In the genomic region with DNA sequence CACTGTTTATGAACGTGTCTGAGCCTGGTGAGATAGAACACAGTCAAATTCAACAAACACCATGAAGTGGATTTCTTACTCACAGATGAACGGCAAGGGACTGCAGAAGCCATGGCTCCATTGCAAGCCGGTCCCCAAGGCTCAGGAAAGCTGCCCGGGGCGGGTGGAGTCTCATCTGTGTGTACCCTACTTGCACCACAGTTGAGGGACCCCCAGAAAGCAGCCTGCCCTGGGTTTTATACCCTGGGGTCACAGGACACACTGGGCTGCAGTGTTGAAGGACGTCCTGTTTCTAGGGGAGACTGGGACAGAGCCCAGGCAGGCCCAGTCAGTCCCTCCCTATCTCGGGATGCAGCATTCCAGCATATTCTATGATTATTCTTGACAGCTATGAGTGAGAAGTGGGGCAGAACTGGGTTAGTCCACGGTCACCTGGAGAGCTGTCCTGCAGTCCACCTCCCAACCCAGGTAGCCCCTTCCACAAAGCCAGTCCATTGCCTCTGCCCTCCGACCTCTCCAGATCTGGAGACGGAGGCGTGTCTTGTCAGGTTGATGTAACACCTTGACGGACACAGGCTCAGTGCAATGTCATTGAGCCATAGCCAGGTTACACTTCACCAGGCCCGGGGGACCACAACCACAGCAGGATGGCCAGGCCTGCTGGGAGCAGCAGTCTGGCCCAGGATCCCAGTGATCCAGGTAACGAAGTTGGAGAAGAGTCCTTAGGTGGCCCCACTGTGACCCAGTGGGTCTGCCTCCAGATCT, we compare ENCODE assay signal across 18 cellular contexts. TPM values are rescaled to one million over a fixed set of nuclear protein-coding genes. Genes with fewer than 3 reads are reported as not detected.
DNase-seq lines count a peak whose midpoint lies in the region; ATAC-seq and TF ChIP-seq lines count a peak whose summit lies in the region.
"Had no signal": no experiment of that assay in that cellular context is flagged by ENCODE, and none has a peak within 500 bp of the region (broad histone marks: within the 10 kb centered on the region; RNA-seq: fewer than 3 reads in every experiment).

No MANE protein-coding gene starts in this region.

- H3K27me3 ChIP-seq in right atrium auricular region = no peaks in the 10 kb centered on the region
- H3K27me3 ChIP-seq in smooth muscle cell (ENCODE audit: low read depth) = no peaks in the 10 kb centered on the region
- H3K27me3 ChIP-seq: MG63 had no signal

- H3K9me3 Mint-ChIP-seq in activated naive CD8-positive, alpha-beta T cell treated with anti-CD3 and anti-CD28 coated beads, Interleukin-2, amount 50 U/mL, for 24 hours = no peaks in the 10 kb centered on the region
- H3K9me3 Mint-ChIP-seq in natural killer cell treated with Interleukin-12 subunit alpha and Interleukin-12 subunit beta and Interleukin-15 and Interleukin-18, amount 100 ng/mL, for 72 hours = no peaks in the 10 kb centered on the region
- H3K9me3 Mint-ChIP-seq: HFFc6 had no signal

- H3K4me1 ChIP-seq in right atrium auricular region (peaks cover 0 to 20% of the 10 kb centered on the region in 2 donors), smooth muscle cell (ENCODE audit: low read depth) (no peaks in the 10 kb centered on the region)
- H3K4me1 ChIP-seq: A549 had no signal

- no peaks in the 10 kb centered on the region for H3F3A ChIP-seq in smooth muscle cell (ENCODE audit: low read depth)

- peak overlapping the region; percentile 43 for H3K27ac Mint-ChIP-seq in activated naive CD8-positive, alpha-beta T cell treated with anti-CD3 and anti-CD28 coated beads, Interleukin-2, amount 50 U/mL, for 24 hours
- peak overlapping the region; percentile 72 to 83 for H3K27ac Mint-ChIP-seq in natural killer cell treated with Interleukin-12 subunit alpha and Interleukin-12 subunit beta and Interleukin-15 and Interleukin-18, amount 100 ng/mL, for 72 hours
- H3K27ac Mint-ChIP-seq: GM23338, HFFc6 had no signal

- no peak overlapping the region for H3K4me3 ChIP-seq in right atrium auricular region
- H3K4me3 ChIP-seq in smooth muscle cell = no peak overlapping the region
- H3K4me3 ChIP-seq: A549, GM23338, MG63 had no signal

- H3K36me3 Mint-ChIP-seq in activated naive CD8-positive, alpha-beta T cell treated with anti-CD3 and anti-CD28 coated beads, Interleukin-2, amount 50 U/mL, for 24 hours (ENCODE audit: low read depth) = no peaks in the 10 kb centered on the region
- no peaks in the 10 kb centered on the region for H3K36me3 Mint-ChIP-seq in natural killer cell treated with Interleukin-12 subunit alpha and Interleukin-12 subunit beta and Interleukin-15 and Interleukin-18, amount 100 ng/mL, for 72 hours

- WGBS in smooth muscle cell (ENCODE audit: low lambda C conversion rate) = 89% methylated on average over 14 of the region's 14 CpGs

- peak; percentile 55 for DNase-seq in right atrium auricular region (ENCODE audit: low spot score)
- no peak for DNase-seq in Right ventricle myocardium superior
- DNase-seq in activated naive CD8-positive, alpha-beta T cell treated with anti-CD3 and anti-CD28 coated beads, Interleukin-2, amount 50 U/mL, for 24 hours = no peak
- DNase-seq in natural killer cell treated with Interleukin-12 subunit alpha and Interleukin-12 subunit beta and Interleukin-15 and Interleukin-18, amount 100 ng/mL, for 72 hours (ENCODE audit: low spot score) = no peak
- no peak for DNase-seq in smooth muscle cell (lab: John Stamatoyannopoulos, UW; ENCODE audit: unreplicated experiment)
- no peak for DNase-seq in NCI-H2227 treated with DMSO at 0.1 percent for 48 hours (lab: John Stamatoyannopoulos, UW)
- no peak for DNase-seq in MV-4-11 (lab: John Stamatoyannopoulos, UW)
- DNase-seq: C1 segment of cervical spinal cord, DMS79 treated with DMSO at 0.1 percent for 48 hours, Karpas-422, MG63, NCI-H1092 treated with DMSO at 0.1 percent for 48 hours, NCI-H2081 treated with DMSO at 0.1 percent for 48 hours, NCI-H524 had no signal

- intact Hi-C loops in Right ventricle myocardium superior (cut with DNase I) = no loop called here

- H3K4me1 Mint-ChIP-seq in activated naive CD8-positive, alpha-beta T cell treated with anti-CD3 and anti-CD28 coated beads, Interleukin-2, amount 50 U/mL, for 24 hours = peaks cover 32% of the 10 kb centered on the region
- peaks cover 38 to 40% of the 10 kb centered on the region in 2 donors for H3K4me1 Mint-ChIP-seq in natural killer cell treated with Interleukin-12 subunit alpha and Interleukin-12 subunit beta and Interleukin-15 and Interleukin-18, amount 100 ng/mL, for 72 hours (ENCODE audit: low read depth in 2 of 2)

- H3K27ac ChIP-seq in right atrium auricular region (peak overlapping the region; percentile 12 to 75), smooth muscle cell (ENCODE audit: low read depth) (peak overlapping the region; percentile 40)
- H3K27ac ChIP-seq: A549 had no signal

- H3K4me2 ChIP-seq in smooth muscle cell = no peak overlapping the region
- H3K4me2 ChIP-seq: A549, GM23338 had no signal

- H3K4me3 Mint-ChIP-seq in activated naive CD8-positive, alpha-beta T cell treated with anti-CD3 and anti-CD28 coated beads, Interleukin-2, amount 50 U/mL, for 24 hours = no peak overlapping the region
- peak overlapping the region; percentile 70 for H3K4me3 Mint-ChIP-seq in natural killer cell treated with Interleukin-12 subunit alpha and Interleukin-12 subunit beta and Interleukin-15 and Interleukin-18, amount 100 ng/mL, for 72 hours
- H3K4me3 Mint-ChIP-seq: GM23338, HFFc6 had no signal

- H3K36me3 ChIP-seq in right atrium auricular region (no peaks in the 10 kb centered on the region), smooth muscle cell (ENCODE audit: low read depth) (no peaks in the 10 kb centered on the region)
- H3K36me3 ChIP-seq: MG63 had no signal

- H2AFZ ChIP-seq in smooth muscle cell (ENCODE audit: low read depth) = no peak overlapping the region
- H2AFZ ChIP-seq: GM23338 had no signal

- H4K20me1 ChIP-seq in smooth muscle cell (ENCODE audit: low read depth) = no peaks in the 10 kb centered on the region

- H3K9ac ChIP-seq in smooth muscle cell (ENCODE audit: low read depth) = no peak overlapping the region

- H3K79me2 ChIP-seq in smooth muscle cell (ENCODE audit: low read depth) = no peaks in the 10 kb centered on the region

- TF ChIP-seq CTCF in right atrium auricular region (IDR thresholded peaks at IDR 0.05) (no peak), smooth muscle cell (IDR thresholded peaks at IDR 0.05; ENCODE audit: borderline replicate concordance, insufficient read depth, poor library complexity, severe bottlenecking) (no peak)

- ATAC-seq in Right ventricle myocardium superior (ENCODE audit: poor library complexity) (no peak), HG02759 (IDR thresholded peaks at IDR 0.05; ENCODE audit: unreplicated experiment) (no peak)
- no peak for ATAC-seq in activated naive CD8-positive, alpha-beta T cell treated with anti-CD3 and anti-CD28 coated beads, Interleukin-2, amount 50 U/mL, for 24 hours
- no peak for ATAC-seq in natural killer cell treated with Interleukin-12 subunit alpha and Interleukin-12 subunit beta and Interleukin-15 and Interleukin-18, amount 100 ng/mL, for 72 hours
- ATAC-seq: A549, GM23338 had no signal

- H3K9me3 ChIP-seq in right atrium auricular region (no peaks in the 10 kb centered on the region), smooth muscle cell (replicated peaks; ENCODE audit: low read depth) (no peaks in the 10 kb centered on the region)
- H3K9me3 ChIP-seq: A549, MG63 had no signal

- no peaks in the 10 kb centered on the region for H3K27me3 Mint-ChIP-seq in activated naive CD8-positive, alpha-beta T cell treated with anti-CD3 and anti-CD28 coated beads, Interleukin-2, amount 50 U/mL, for 24 hours
- H3K27me3 Mint-ChIP-seq in natural killer cell treated with Interleukin-12 subunit alpha and Interleukin-12 subunit beta and Interleukin-15 and Interleukin-18, amount 100 ng/mL, for 72 hours = no peaks in the 10 kb centered on the region

RNA-seq across cellular contexts. Expression of a gene that starts 35.5 kb away (rescaled TPM):
- total RNA-seq in right atrium auricular region (10 to 100 TPM; 51.9 to 53.5 TPM), Right ventricle myocardium superior (39.8 TPM), smooth muscle cell (20.0 and 27.0 TPM in 2 replicates)
- 10 to 100 TPM; 54.5 to 57.8 TPM for total RNA-seq in natural killer cell treated with Interleukin-12 subunit alpha and Interleukin-12 subunit beta and Interleukin-15 and Interleukin-18, amount 100 ng/mL, for 72 hours
- 29.6 and 33.8 TPM in 2 replicates for polyA plus RNA-seq in smooth muscle cell

RNA-seq across cellular contexts. Expression of a gene that starts 40.9 kb away (rescaled TPM):
- total RNA-seq in right atrium auricular region (10 to 100 TPM; 26.6 to 27.3 TPM), Right ventricle myocardium superior (25.3 TPM), smooth muscle cell (10.5 and 14.8 TPM in 2 replicates)
- 100 to 1,000 TPM; 103 to 275 TPM for total RNA-seq in natural killer cell treated with Interleukin-12 subunit alpha and Interleukin-12 subunit beta and Interleukin-15 and Interleukin-18, amount 100 ng/mL, for 72 hours
- 17.7 and 21.9 TPM in 2 replicates for polyA plus RNA-seq in smooth muscle cell

RNA-seq across cellular contexts. Expression of a gene that starts 50.0 kb away (rescaled TPM):
- 1 to 10 TPM; 1.0 to 3.6 TPM for total RNA-seq in right atrium auricular region
- total RNA-seq in Right ventricle myocardium superior = 1.4 TPM
- under 1 TPM; 0.24 to 0.33 TPM for total RNA-seq in natural killer cell treated with Interleukin-12 subunit alpha and Interleukin-12 subunit beta and Interleukin-15 and Interleukin-18, amount 100 ng/mL, for 72 hours
- 0.90 and 0.99 TPM in 2 replicates for total RNA-seq in smooth muscle cell
- 0.21 TPM in 1 of 2 replicates, not detected in the other for polyA plus RNA-seq in smooth muscle cell
